Comparison of ENCODE assay signal across 19 cellular contexts in genomic region chr12:28057856-28058615, GRCh38.
A peak's percentile ranks its signal among the peaks of the same experiment; 100 is the strongest.
DNase-seq lines count a peak whose midpoint lies in the region; ATAC-seq and TF ChIP-seq lines count a peak whose summit lies in the region.
"Had no signal": no experiment of that assay in that cellular context is flagged by ENCODE, and none has a peak within 500 bp of the region (broad histone marks: within the 10 kb centered on the region; RNA-seq: fewer than 3 reads in every experiment).

No MANE protein-coding gene starts in this region.

- no peaks in the 10 kb centered on the region for H3K27me3 ChIP-seq in foreskin keratinocyte

- H3K27ac ChIP-seq in foreskin keratinocyte = peak overlapping the region; percentile 15
- H3K27ac ChIP-seq: HL-60 had no signal

- peaks cover 9% of the 10 kb centered on the region for H3K4me1 Mint-ChIP-seq in activated T-helper 17 cell treated with anti-CD3 and anti-CD28 coated beads, Interleukin-2, amount 50 U/mL, for 72 hours
- H3K4me1 Mint-ChIP-seq: activated CD4-positive, alpha-beta T cell treated with anti-CD3 and anti-CD28 coated beads, Interleukin-2, amount 10 ng/mL, durations not matched to agents 24 days and 14 days; central memory CD8-positive, alpha-beta T cell had no signal

- H3K4me1 ChIP-seq in foreskin keratinocyte = peaks cover 13% of the 10 kb centered on the region

- peak overlapping the region; percentile 11 for H3K4me3 Mint-ChIP-seq in activated T-helper 17 cell treated with anti-CD3 and anti-CD28 coated beads, Interleukin-2, amount 50 U/mL, for 72 hours
- H3K4me3 Mint-ChIP-seq: activated CD4-positive, alpha-beta T cell treated with anti-CD3 and anti-CD28 coated beads, Interleukin-2, amount 10 ng/mL, durations not matched to agents 24 days and 14 days; central memory CD8-positive, alpha-beta T cell; T-helper 2 cell treated with Interferon-gamma antibody and Interleukin-4, amounts not matched to agents 5 μg/mL and 100 μg/mL, for 36 hours had no signal

- H3K27me3 Mint-ChIP-seq in activated T-helper 17 cell treated with anti-CD3 and anti-CD28 coated beads, Interleukin-2, amount 50 U/mL, for 72 hours = peaks cover 4% of the 10 kb centered on the region
- H3K27me3 Mint-ChIP-seq: central memory CD8-positive, alpha-beta T cell had no signal

- peak overlapping the region; percentile 23 for H3K27ac Mint-ChIP-seq in activated T-helper 17 cell treated with anti-CD3 and anti-CD28 coated beads, Interleukin-2, amount 50 U/mL, for 72 hours
- H3K27ac Mint-ChIP-seq: activated CD4-positive, alpha-beta T cell treated with anti-CD3 and anti-CD28 coated beads, Interleukin-2, amount 10 ng/mL, durations not matched to agents 24 days and 14 days; activated naive CD4-positive, alpha-beta T cell treated with anti-CD3 and anti-CD28 coated beads, Interleukin-2, amount 50 U/mL, for 72 hours; T-helper 2 cell treated with Interferon-gamma antibody and Interleukin-4, amounts not matched to agents 5 μg/mL and 100 μg/mL, for 36 hours had no signal

- DNase-seq in EH (ENCODE audit: low read depth) (peak; percentile 10), foreskin keratinocyte (peak; percentile 97 to 99), NCI-H748 (lab: John Stamatoyannopoulos, UW; ENCODE audit: unreplicated experiment) (no peak), NOMO-1 (lab: John Stamatoyannopoulos, UW; ENCODE audit: unreplicated experiment in 2 of 2) (no peak)
- DNase-seq in activated CD4-positive, alpha-beta T cell treated with anti-CD3 and anti-CD28 coated beads for 1 hour = no peak
- DNase-seq: activated CD4-positive, alpha-beta T cell treated with anti-CD3 and anti-CD28 coated beads, Interleukin-2, amount 10 ng/mL, durations not matched to agents 24 days and 14 days; activated T-cell treated with anti-CD3 and anti-CD28 coated beads for 4 hours; effector CD4-positive, alpha-beta T cell; GF-D8; Kasumi-1; NK-92 treated with Interleukin-12 subunit alpha and Interleukin-12 subunit beta, amount 100 ng/mL, for 24 hours; SIG-M5 had no signal

- ATAC-seq in HG02798 (IDR thresholded peaks at IDR 0.05; ENCODE audit: poor library complexity, unreplicated experiment) (peak; percentile 69), foreskin keratinocyte (peak; percentile 98), GM18498 (IDR thresholded peaks at IDR 0.05; ENCODE audit: unreplicated experiment) (no peak)
- peak; percentile 96 for ATAC-seq in activated T-helper 17 cell treated with anti-CD3 and anti-CD28 coated beads, Interleukin-2, amount 50 U/mL, for 72 hours (replicated peaks)

- no peaks in the 10 kb centered on the region for H3K36me3 Mint-ChIP-seq in activated T-helper 17 cell treated with anti-CD3 and anti-CD28 coated beads, Interleukin-2, amount 50 U/mL, for 72 hours (ENCODE audit: low read depth)
- H3K36me3 Mint-ChIP-seq: activated naive CD4-positive, alpha-beta T cell treated with anti-CD3 and anti-CD28 coated beads, Interleukin-2, amount 50 U/mL, for 72 hours had no signal

- no peak for TF ChIP-seq CTCF in foreskin keratinocyte (conservative IDR thresholded peaks at IDR 0.05)

- no peaks in the 10 kb centered on the region for H3K9me3 Mint-ChIP-seq in activated T-helper 17 cell treated with anti-CD3 and anti-CD28 coated beads, Interleukin-2, amount 50 U/mL, for 72 hours
- H3K9me3 Mint-ChIP-seq: activated CD4-positive, alpha-beta T cell treated with anti-CD3 and anti-CD28 coated beads, Interleukin-2, amount 10 ng/mL, durations not matched to agents 24 days and 14 days; activated naive CD4-positive, alpha-beta T cell treated with anti-CD3 and anti-CD28 coated beads, Interleukin-2, amount 50 U/mL, for 72 hours; central memory CD8-positive, alpha-beta T cell; T-helper 2 cell treated with Interferon-gamma antibody and Interleukin-4, amounts not matched to agents 5 μg/mL and 100 μg/mL, for 36 hours had no signal

Comparison
In these comparisons a context has a peak if more than half of its experiments do, and no peak if none do; other contexts are left out.
1. DNase-seq: peak in EH (single experiment) and foreskin keratinocyte (2 of 2); none in NCI-H748 (single experiment), NOMO-1 (0 of 2) and activated CD4-positive, alpha-beta T cell treated with anti-CD3 and anti-CD28 coated beads for 1 hour (single experiment).